In genomic region chr3:4980229-4981159, GRCh38 we compare ENCODE assay signal across 8 cellular contexts. TPM values are rescaled to one million over a fixed set of nuclear protein-coding genes. Genes with fewer than 3 reads are reported as not detected.
DNase-seq lines count a peak whose midpoint lies in the region; ATAC-seq and TF ChIP-seq lines count a peak whose summit lies in the region.

No MANE protein-coding gene starts in this region.

- peak; percentile 22 to 49 for TF ChIP-seq POLR2A in tibial nerve (IDR thresholded peaks at IDR 0.05)

- peak overlapping the region; percentile 91 for H3K4me3 ChIP-seq in adipocyte (ENCODE audit: low read length)
- peak overlapping the region; percentile 66 to 92 (median 78) for H3K4me3 ChIP-seq in tibial nerve

- WGBS in tibial nerve, 2 donors, result 5 to 7% methylated on average over 18 to 19 of the region's 32 CpGs

- H3K27ac ChIP-seq in tibial nerve, result peak overlapping the region; percentile 96 to 98 (median 98)

- H3K27me3 ChIP-seq in adipocyte (replicated peaks; ENCODE audit: control insufficient read depth, insufficient read depth, low read length) (no peaks in the 10 kb centered on the region), tibial nerve (no peaks in the 10 kb centered on the region)

- TF ChIP-seq CTCF in tibial nerve (IDR thresholded peaks at IDR 0.05), result peak; percentile 96 to 98 (median 97)

- peaks cover 61% of the 10 kb centered on the region for H3K4me1 ChIP-seq in adipocyte (ENCODE audit: control insufficient read depth, insufficient read depth, low read length)
- peaks cover 0 to 70% (median 48%) of the 10 kb centered on the region in 4 donors for H3K4me1 ChIP-seq in tibial nerve

- DNase-seq in Ammon's horn (ENCODE audit: low spot score), result peak; percentile 80
- DNase-seq in LoVo (ENCODE audit: low spot score), result peak; percentile 89
- DNase-seq in SW480 (ENCODE audit: low spot score), result peak; percentile 87
- peak; percentile 97 for DNase-seq in adipocyte (ENCODE audit: low read depth)
- peak; percentile 95 for DNase-seq in cardiac septum (ENCODE audit: low spot score)
- DNase-seq in pons (ENCODE audit: low spot score), result peak; percentile 70
- DNase-seq in tibial nerve (ENCODE audit: low spot score in 2 of 2), result peak; percentile 86 to 98

- ATAC-seq in GM19395 (IDR thresholded peaks at IDR 0.05; ENCODE audit: unreplicated experiment), result peak; percentile 14

- peak in 1 of 2 donors; percentile 92 for TF ChIP-seq EP300 in tibial nerve (IDR thresholded peaks at IDR 0.05)

- H3K9me3 ChIP-seq in adipocyte (ENCODE audit: control insufficient read depth, low read length) (no peaks in the 10 kb centered on the region), tibial nerve (no peaks in the 10 kb centered on the region)

- peak overlapping the region; percentile 93 for H3K9ac ChIP-seq in adipocyte (ENCODE audit: low read length)

- intact Hi-C loops in cardiac septum (cut with DNase I), result loop anchor here (1.0 kb wide), 1 partner anchor 46 kb away; no protein-coding TSS in a partner anchor

- H3K36me3 ChIP-seq in adipocyte (ENCODE audit: control insufficient read depth, insufficient read depth, low read length, severe bottlenecking) (peaks cover 21% of the 10 kb centered on the region), tibial nerve (peaks cover 0 to 9% (median 0%) of the 10 kb centered on the region in 3 donors)

RNA-seq across cellular contexts. Expression of gene BHLHE40, which starts 1.3 kb away (rescaled TPM):
- total RNA-seq in cardiac septum (71.5 TPM), tibial nerve (10 to 100 TPM; 44.1 to 61.4 (median 53.7) TPM)

Comparison
In these comparisons a context has a peak if more than half of its experiments do, and no peak if none do; other contexts are left out.
1. Peak in every context shown above with its lines: DNase-seq, ATAC-seq, H3K4me3 ChIP-seq and H3K27ac ChIP-seq.